Comparison of ENCODE assay signal across 29 cellular contexts in the genomic region with DNA sequence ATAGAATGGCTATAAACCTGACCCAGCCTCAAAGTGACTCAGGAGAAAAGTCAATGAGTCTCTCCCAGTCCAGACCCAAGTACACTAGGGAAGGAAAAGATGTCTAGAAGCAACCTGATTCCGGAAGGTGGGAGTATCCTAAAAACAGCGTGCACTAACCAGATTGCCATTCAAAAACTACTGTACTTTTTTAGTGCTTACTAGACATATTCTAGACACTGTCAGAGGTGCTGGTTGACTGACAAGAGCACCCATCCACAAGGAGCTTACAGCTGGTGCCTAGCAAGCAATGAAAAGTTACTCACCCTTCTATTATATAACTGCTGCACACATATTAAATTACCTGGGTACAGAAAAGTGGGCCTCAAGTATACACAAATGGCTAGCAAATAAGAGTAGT.
"Had no signal": no experiment of that assay in that cellular context is flagged by ENCODE, and none has a peak within 500 bp of the region (broad histone marks: within the 10 kb centered on the region; RNA-seq: fewer than 3 reads in every experiment).

No MANE protein-coding gene starts in this region.

- DNase-seq: activated CD4-positive, alpha-beta T cell treated with anti-CD3 and anti-CD28 coated beads for 36 hours; activated CD4-positive, alpha-beta T cell treated with anti-CD3 and anti-CD28 coated beads, Interleukin-2, amount 10 ng/mL, durations not matched to agents 7 days and 5 days; activated CD4-positive, alpha-beta T cell treated with anti-CD3 and anti-CD28 coated beads, Interleukin-2, amount 50 U/mL, for 48 hours; activated CD8-positive, alpha-beta T cell treated with anti-CD3 and anti-CD28 coated beads, Interleukin-2, amount 10 ng/mL, durations not matched to agents 7 days and 5 days; activated gamma-delta T cell treated with Interleukin-2 at 50 U/mL for 16 hours; activated naive CD4-positive, alpha-beta T cell treated with anti-CD3 and anti-CD28 coated beads for 36 hours; activated T-cell treated with anti-CD3 and anti-CD28 coated beads, Interleukin-2, amount 50 U/mL, for 24 hours; adrenal gland; body of pancreas; Karpas-422; MG63; NCI-H1048; NCI-H1105 treated with DMSO at 0.1 percent for 48 hours; NCI-H1436; NCI-H1694; NCI-H1930; NCI-H2081 treated with DMSO at 0.1 percent for 48 hours; NCI-H345; NCI-H524 treated with DMSO at 0.1 percent for 48 hours; Peyer's patch; RPMI8226; SHP77 treated with DMSO at 0.1 percent for 48 hours; SK-N-SH had no signal

- H3K4me2 ChIP-seq: SK-N-SH had no signal

- FAIRE-seq: astrocyte, bronchial epithelial cell had no signal

- ATAC-seq: activated CD4-positive, alpha-beta T cell treated with anti-CD3 and anti-CD28 coated beads for 36 hours; activated CD4-positive, CD25-positive, alpha-beta regulatory T cell treated with anti-CD3 and anti-CD28 coated beads, Interleukin-2, amount 50 U/mL, for 24 hours; activated CD8-positive, alpha-beta T cell treated with anti-CD3 and anti-CD28 coated beads, Interleukin-2, amount 10 ng/mL, durations not matched to agents 7 days and 5 days; activated naive CD4-positive, alpha-beta T cell treated with anti-CD3 and anti-CD28 coated beads, Interleukin-2, amount 50 U/mL, for 72 hours; body of pancreas; WTC11 had no signal

- H3K4me1 ChIP-seq: adrenal gland, body of pancreas, Peyer's patch, SJSA1 had no signal

- H3K9ac ChIP-seq: SK-N-SH had no signal

- H3K4me3 ChIP-seq: adrenal gland, body of pancreas, MG63, Peyer's patch, SJSA1 had no signal

- H3K27ac ChIP-seq: adrenal gland, body of pancreas, Peyer's patch, SJSA1 had no signal

- H3K27me3 ChIP-seq: adrenal gland, body of pancreas, MG63, Peyer's patch, SJSA1 had no signal

- H3K9me3 ChIP-seq: adrenal gland, body of pancreas, MG63, Peyer's patch, SJSA1, SK-N-SH had no signal
